9 cellular contexts compared by ENCODE assay signal in genomic region chr6:79421707-79422484, GRCh38.
DNase-seq lines count a peak whose midpoint lies in the region; ATAC-seq and TF ChIP-seq lines count a peak whose summit lies in the region.
"Had no signal": no experiment of that assay in that cellular context is flagged by ENCODE, and none has a peak within 500 bp of the region (broad histone marks: within the 10 kb centered on the region; RNA-seq: fewer than 3 reads in every experiment).

No MANE protein-coding gene starts in this region.

- no peaks in the 10 kb centered on the region for H3K27me3 ChIP-seq in BE2C
- no peaks in the 10 kb centered on the region for H3K27me3 ChIP-seq in adipocyte (replicated peaks; ENCODE audit: control insufficient read depth, insufficient read depth, low read length)
- H3K27me3 ChIP-seq in kidney epithelial cell (ENCODE audit: control insufficient read depth, insufficient read depth, low read length) = no peaks in the 10 kb centered on the region
- H3K27me3 ChIP-seq in aorta (ENCODE audit: control insufficient read depth in 1 of 2, insufficient read depth in 2 of 2, low read length in 1 of 2) = no peaks in the 10 kb centered on the region

- intact Hi-C loops in aorta (cut with DNase I) = no loop called here

- peaks cover 0 to 7% of the 10 kb centered on the region in 2 donors for H3K27me3 Mint-ChIP-seq in effector memory CD8-positive, alpha-beta T cell

- H3K27ac Mint-ChIP-seq in effector memory CD8-positive, alpha-beta T cell = no peak overlapping the region
- H3K27ac Mint-ChIP-seq: activated naive CD8-positive, alpha-beta T cell had no signal

- H3K4me1 ChIP-seq in BE2C (peaks cover 16% of the 10 kb centered on the region), adipocyte (ENCODE audit: control insufficient read depth, insufficient read depth, low read length) (peaks cover 17% of the 10 kb centered on the region), aorta (ENCODE audit: control insufficient read depth in 1 of 2, insufficient read depth in 2 of 2, low read length in 2 of 2) (no peaks in the 10 kb centered on the region)

- no peaks in the 10 kb centered on the region for H3K4me1 Mint-ChIP-seq in effector memory CD8-positive, alpha-beta T cell (ENCODE audit: low read depth in 2 of 2)

- 26 to 30% methylated on average over 5 of the region's 5 CpGs for WGBS in aorta, 2 donors

- H3K9ac ChIP-seq in adipocyte (ENCODE audit: low read length) = no peak overlapping the region

- H3K9me3 ChIP-seq in BE2C (no peaks in the 10 kb centered on the region), adipocyte (ENCODE audit: control insufficient read depth, low read length) (no peaks in the 10 kb centered on the region), aorta (ENCODE audit: control insufficient read depth, low read length) (no peaks in the 10 kb centered on the region)

- no peaks in the 10 kb centered on the region for H3K36me3 Mint-ChIP-seq in effector memory CD8-positive, alpha-beta T cell (ENCODE audit: insufficient read depth)
- H3K36me3 Mint-ChIP-seq: activated naive CD8-positive, alpha-beta T cell had no signal

- H3K27ac ChIP-seq in aorta (ENCODE audit: low read depth in 1 of 2, low read length in 2 of 2) = no peak overlapping the region

- no peaks in the 10 kb centered on the region for H3K9me3 Mint-ChIP-seq in effector memory CD8-positive, alpha-beta T cell

- peak overlapping the region; percentile 27; the same call in 1 of the 2 replicates for H3K4me3 ChIP-seq in BE2C (ENCODE audit: low read depth, low read length)
- no peak overlapping the region for H3K4me3 ChIP-seq in adipocyte (ENCODE audit: low read length)
- H3K4me3 ChIP-seq in kidney epithelial cell (ENCODE audit: low read depth, low read length) = no peak overlapping the region
- H3K4me3 ChIP-seq in aorta (ENCODE audit: low read length in 2 of 2) = no peak overlapping the region

- H3K4me3 Mint-ChIP-seq in effector memory CD8-positive, alpha-beta T cell = no peak overlapping the region
- H3K4me3 Mint-ChIP-seq: activated naive CD8-positive, alpha-beta T cell had no signal

- ATAC-seq in GM21515 (IDR thresholded peaks at IDR 0.05; ENCODE audit: unreplicated experiment) = peak; percentile 62
- no peak for ATAC-seq in aorta (ENCODE audit: low FRiP score)
- ATAC-seq in effector memory CD8-positive, alpha-beta T cell (replicated peaks) = no peak

- no peaks in the 10 kb centered on the region for H3K36me3 ChIP-seq in BE2C
- no peaks in the 10 kb centered on the region for H3K36me3 ChIP-seq in adipocyte (ENCODE audit: control insufficient read depth, insufficient read depth, low read length, severe bottlenecking)
- H3K36me3 ChIP-seq in kidney epithelial cell (ENCODE audit: control insufficient read depth, insufficient read depth, low read length) = no peaks in the 10 kb centered on the region
- no peaks in the 10 kb centered on the region for H3K36me3 ChIP-seq in aorta (ENCODE audit: control insufficient read depth in 1 of 2, insufficient read depth in 2 of 2, low read length in 1 of 2)

- DNase-seq in BE2C (peak; percentile 65), NCI-H1048 (lab: John Stamatoyannopoulos, UW) (peak; percentile 10), adipocyte (ENCODE audit: low read depth) (peak; percentile 95), kidney epithelial cell (ENCODE audit: low read depth) (peak; percentile 61), Kasumi-1 (lab: John Stamatoyannopoulos, UW) (no peak), aorta (no peak)
- no peak for DNase-seq in effector memory CD8-positive, alpha-beta T cell

- no peak for TF ChIP-seq CTCF in BE2C (IDR thresholded peaks at IDR 0.05; ENCODE audit: low read depth, low read length)
- TF ChIP-seq CTCF in kidney epithelial cell (IDR thresholded peaks at IDR 0.05; ENCODE audit: insufficient read depth, low read length, poor library complexity, severe bottlenecking) = no peak

Comparison
In these comparisons a context has a peak if more than half of its experiments do, and no peak if none do; other contexts are left out.
1. DNase-seq: peak in BE2C (single experiment), NCI-H1048 (single experiment), adipocyte (single experiment) and kidney epithelial cell (single experiment); none in Kasumi-1 (0 of 2), aorta (0 of 2) and effector memory CD8-positive, alpha-beta T cell (0 of 3).